In genomic region chr17:48055531-48056245, GRCh38 we compare ENCODE assay signal across 9 cellular contexts. TPM values are rescaled to one million over a fixed set of nuclear protein-coding genes. Genes with fewer than 3 reads are reported as not detected.
DNase-seq lines count a peak whose midpoint lies in the region; ATAC-seq and TF ChIP-seq lines count a peak whose summit lies in the region.
"Had no signal": no experiment of that assay in that cellular context is flagged by ENCODE, and none has a peak within 500 bp of the region (broad histone marks: within the 10 kb centered on the region; RNA-seq: fewer than 3 reads in every experiment).

No MANE protein-coding gene starts in this region.

- H3K4me3 ChIP-seq in SK-N-MC (peak overlapping the region; percentile 19; the same call in 1 of the 2 replicates), esophagus squamous epithelium (peak overlapping the region in 2 of 4 donors; percentile 77 to 93)

- WGBS in esophagus squamous epithelium, 2 donors = 44 to 53% methylated on average over 5 of the region's 5 CpGs

- peaks cover 51 to 82% (median 53%) of the 10 kb centered on the region in 3 donors for H3K4me1 ChIP-seq in esophagus squamous epithelium

- TF ChIP-seq CTCF in esophagus squamous epithelium (IDR thresholded peaks at IDR 0.05) = no peak

- DNase-seq in Caki2 (ENCODE audit: low read depth) (peak; percentile 80), SK-N-MC (ENCODE audit: low read depth, low spot score) (peak; percentile 58), esophagus squamous epithelium (lab: John Stamatoyannopoulos, UW) (no peak), NCI-H1105 (lab: John Stamatoyannopoulos, UW) (no peak), NCI-H2171 treated with DMSO at 0.1 percent for 48 hours (lab: John Stamatoyannopoulos, UW) (no peak), NCI-H2029 treated with DMSO at 0.1 percent for 48 hours (lab: John Stamatoyannopoulos, UW) (no peak)
- peak; percentile 66 for DNase-seq in stimulated activated CD4-positive, alpha-beta T cell treated with anti-CD3 and anti-CD28 coated beads, Interleukin-15, amount 100 ng/mL, for 24 hours

- ATAC-seq in GM21717 (IDR thresholded peaks at IDR 0.05; ENCODE audit: unreplicated experiment) = peak; percentile 45

- no peaks in the 10 kb centered on the region for H3K27me3 ChIP-seq in esophagus squamous epithelium

- H3K27ac ChIP-seq in SK-N-MC (peak overlapping the region; percentile 96), esophagus squamous epithelium (peak overlapping the region in 3 of 4 donors; percentile 98 to 100 (median 99))
- H3K27ac ChIP-seq: VCaP had no signal

- in situ Hi-C loops in Caki2 (cut with HindIII; ENCODE audit: low pct_unique_long_range_greater_than_20kb, low sequenced_read_pairs) = no loop called here

- no peak for TF ChIP-seq POLR2A in esophagus squamous epithelium (IDR thresholded peaks at IDR 0.05)

- intact Hi-C loops in esophagus squamous epithelium (cut with DNase I) = no loop called here

- H3K36me3 ChIP-seq in SK-N-MC (ENCODE audit: insufficient read depth, low read length) (peaks cover 84% of the 10 kb centered on the region), esophagus squamous epithelium (peaks cover 33 to 97% (median 43%) of the 10 kb centered on the region in 3 donors)

- peak overlapping the region; percentile 79 for H3K9ac ChIP-seq in SK-N-MC (ENCODE audit: insufficient read length)

- H3K9me3 ChIP-seq in SK-N-MC (ENCODE audit: low read depth, low read length) = no peaks in the 10 kb centered on the region
- no peaks in the 10 kb centered on the region for H3K9me3 ChIP-seq in esophagus squamous epithelium

RNA-seq across cellular contexts. Expression of gene NFE2L1, which starts 7.5 kb away (rescaled TPM):
- 31.9 and 36.2 TPM in 2 replicates for total RNA-seq in Caki2 (2014; rRNA removed; shearing (Covaris generic); ENCODE audit: low replicate concordance)
- total RNA-seq in esophagus squamous epithelium = 100 to 1,000 TPM in 1 of 4 donors, 10 to 100 TPM in 3; 41.6 to 103 (median 60.0) TPM

RNA-seq across cellular contexts. Expression of gene COPZ2, which starts 18.1 kb away (rescaled TPM):
- not detected in 2 replicates for total RNA-seq in Caki2 (2014; rRNA removed; shearing (Covaris generic); ENCODE audit: low replicate concordance)
- 10 to 100 TPM in 1 of 4 donors, 1 to 10 TPM in 2, under 1 TPM in 1; 0.91 to 14.5 (median 5.7) TPM for total RNA-seq in esophagus squamous epithelium

RNA-seq across cellular contexts. Expression of gene CBX1, which starts 45.6 kb away (rescaled TPM):
- total RNA-seq in Caki2 (2014; rRNA removed; shearing (Covaris generic); ENCODE audit: low replicate concordance) = 14.4 and 26.1 TPM in 2 replicates
- 10 to 100 TPM; 21.0 to 46.7 (median 24.7) TPM for total RNA-seq in esophagus squamous epithelium

RNA-seq across cellular contexts. Expression of gene SNX11, which starts 51.9 kb away (rescaled TPM):
- total RNA-seq in Caki2 (2014; rRNA removed; shearing (Covaris generic); ENCODE audit: low replicate concordance) = 24.8 and 26.0 TPM in 2 replicates
- 10 to 100 TPM; 12.7 to 16.6 (median 15.0) TPM for total RNA-seq in esophagus squamous epithelium

Comparison
In these comparisons a context has a peak if more than half of its experiments do, and no peak if none do; other contexts are left out.
1. DNase-seq: peak in Caki2 (single experiment), SK-N-MC (single experiment) and stimulated activated CD4-positive, alpha-beta T cell treated with anti-CD3 and anti-CD28 coated beads, Interleukin-15, amount 100 ng/mL, for 24 hours (single experiment); none in esophagus squamous epithelium (single experiment), NCI-H1105 (single experiment), NCI-H2171 treated with DMSO at 0.1 percent for 48 hours (single experiment) and NCI-H2029 treated with DMSO at 0.1 percent for 48 hours (single experiment).